8 cellular contexts compared by ENCODE assay signal in genomic region chr12:122265931-122266771, GRCh38. TPM values are rescaled to one million over a fixed set of nuclear protein-coding genes. Genes with fewer than 3 reads are reported as not detected.
DNase-seq lines count a peak whose midpoint lies in the region; ATAC-seq, FAIRE-seq and TF ChIP-seq lines count a peak whose summit lies in the region.

Gene VPS33A, minus strand, starts transcription at chr12:122266494. Its CDS starts 86 bp downstream, at chr12:122266408.

- peak within 1 kb of the TSS; percentile 97 for H3K4me3 Mint-ChIP-seq in WTC11

- TF ChIP-seq CTCF in WTC11 (IDR thresholded peaks at IDR 0.05) (no peak), bronchial epithelial cell (IDR thresholded peaks at IDR 0.05; ENCODE audit: insufficient read depth, low read length, severe bottlenecking) (no peak)

- DNase-seq in AG08395 (ENCODE audit: low spot score) (peak; percentile 97), NCI-H226 (peak; percentile 97), WTC11 (ENCODE audit: low spot score) (peak; percentile 97), bronchial epithelial cell (ENCODE audit: low read depth) (peak; percentile 93), iPS-NIHi11 (ENCODE audit: low spot score) (peak; percentile 98)

- peak; percentile 88 for TF ChIP-seq POLR2A in GM18951 (IDR thresholded peaks at IDR 0.05; ENCODE audit: extremely low read depth, insufficient read depth, insufficient read length)

- in situ Hi-C loops in GM18951 (cut with MboI; ENCODE audit: low sequenced_read_pairs, unreplicated experiment), result no loop called here

- H3K4me1 Mint-ChIP-seq in WTC11, result 0 out of 2 replicates have a peak, but pooled peaks cover 3% of the 10 kb centered on the region

- peaks cover 2% of the 10 kb centered on the region for H3K36me3 ChIP-seq in bronchial epithelial cell (ENCODE audit: control insufficient read depth, insufficient read depth, low read length)

- CTCF ChIA-PET in WTC11 (lab: Charles Lee), result interaction anchor here (0.5 to 1.1 kb wide), 5 partner anchors 40 to 135 kb away, joined by 3 to 4 read pairs (median 3); no protein-coding TSS in a partner anchor

- FAIRE-seq in bronchial epithelial cell (lab: Jason Lieb, UNC), result no peak

- no peaks in the 10 kb centered on the region for H3K27me3 ChIP-seq in bronchial epithelial cell (ENCODE audit: control insufficient read depth, insufficient read depth, low read length)

- ATAC-seq in HG03175 (IDR thresholded peaks at IDR 0.05; ENCODE audit: unreplicated experiment) (peak; percentile 88), WTC11 (peak; percentile 94)

- peak within 1 kb of the TSS; percentile 92 for H3K4me3 ChIP-seq in bronchial epithelial cell (ENCODE audit: low read depth, low read length)
- peak within 1 kb of the TSS; percentile 65 to 98 (median 85) for H3K4me3 ChIP-seq in skin epidermis

- H3K27ac Mint-ChIP-seq in WTC11, result peak within 1 kb of the TSS; percentile 100

- POLR2A ChIA-PET in WTC11 (lab: Charles Lee), result interaction anchor here (0.7 to 0.9 kb wide), 4 partner anchors 40 to 554 kb away, joined by 3 to 5 read pairs (median 4); partner anchors contain the start of genes DIABLO and TMEM120B

- peaks cover 3% of the 10 kb centered on the region; the same call in 1 of the 2 replicates for H3K27me3 Mint-ChIP-seq in WTC11 (ENCODE audit: low read depth)

- no peaks in the 10 kb centered on the region for H3K9me3 Mint-ChIP-seq in WTC11

- peak within 1 kb of the TSS; percentile 64 to 94 (median 88) for H3K27ac ChIP-seq in skin epidermis

- H3K36me3 Mint-ChIP-seq in WTC11, result peaks cover 13% of the 10 kb centered on the region

TF ChIP-seq in WTC11, 78 proteins besides CTCF, POLR2A, EP300 and RAD21 (continues in another document):
- no peak for TF ChIP-seq HMGA2 (CRISPR knock-in tag; IDR thresholded peaks at IDR 0.05)
- TF ChIP-seq, protein P1, sequence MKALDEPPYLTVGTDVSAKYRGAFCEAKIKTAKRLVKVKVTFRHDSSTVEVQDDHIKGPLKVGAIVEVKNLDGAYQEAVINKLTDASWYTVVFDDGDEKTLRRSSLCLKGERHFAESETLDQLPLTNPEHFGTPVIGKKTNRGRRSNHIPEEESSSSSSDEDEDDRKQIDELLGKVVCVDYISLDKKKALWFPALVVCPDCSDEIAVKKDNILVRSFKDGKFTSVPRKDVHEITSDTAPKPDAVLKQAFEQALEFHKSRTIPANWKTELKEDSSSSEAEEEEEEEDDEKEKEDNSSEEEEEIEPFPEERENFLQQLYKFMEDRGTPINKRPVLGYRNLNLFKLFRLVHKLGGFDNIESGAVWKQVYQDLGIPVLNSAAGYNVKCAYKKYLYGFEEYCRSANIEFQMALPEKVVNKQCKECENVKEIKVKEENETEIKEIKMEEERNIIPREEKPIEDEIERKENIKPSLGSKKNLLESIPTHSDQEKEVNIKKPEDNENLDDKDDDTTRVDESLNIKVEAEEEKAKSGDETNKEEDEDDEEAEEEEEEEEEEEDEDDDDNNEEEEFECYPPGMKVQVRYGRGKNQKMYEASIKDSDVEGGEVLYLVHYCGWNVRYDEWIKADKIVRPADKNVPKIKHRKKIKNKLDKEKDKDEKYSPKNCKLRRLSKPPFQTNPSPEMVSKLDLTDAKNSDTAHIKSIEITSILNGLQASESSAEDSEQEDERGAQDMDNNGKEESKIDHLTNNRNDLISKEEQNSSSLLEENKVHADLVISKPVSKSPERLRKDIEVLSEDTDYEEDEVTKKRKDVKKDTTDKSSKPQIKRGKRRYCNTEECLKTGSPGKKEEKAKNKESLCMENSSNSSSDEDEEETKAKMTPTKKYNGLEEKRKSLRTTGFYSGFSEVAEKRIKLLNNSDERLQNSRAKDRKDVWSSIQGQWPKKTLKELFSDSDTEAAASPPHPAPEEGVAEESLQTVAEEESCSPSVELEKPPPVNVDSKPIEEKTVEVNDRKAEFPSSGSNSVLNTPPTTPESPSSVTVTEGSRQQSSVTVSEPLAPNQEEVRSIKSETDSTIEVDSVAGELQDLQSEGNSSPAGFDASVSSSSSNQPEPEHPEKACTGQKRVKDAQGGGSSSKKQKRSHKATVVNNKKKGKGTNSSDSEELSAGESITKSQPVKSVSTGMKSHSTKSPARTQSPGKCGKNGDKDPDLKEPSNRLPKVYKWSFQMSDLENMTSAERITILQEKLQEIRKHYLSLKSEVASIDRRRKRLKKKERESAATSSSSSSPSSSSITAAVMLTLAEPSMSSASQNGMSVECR (CRISPR knock-in tag; IDR thresholded peaks at IDR 0.05; ENCODE audit: borderline replicate concordance), result peak; percentile 87; the same call in 1 of the 2 replicates
- TF ChIP-seq ERG (CRISPR knock-in tag; IDR thresholded peaks at IDR 0.05), result no peak
- TF ChIP-seq, protein P2, sequence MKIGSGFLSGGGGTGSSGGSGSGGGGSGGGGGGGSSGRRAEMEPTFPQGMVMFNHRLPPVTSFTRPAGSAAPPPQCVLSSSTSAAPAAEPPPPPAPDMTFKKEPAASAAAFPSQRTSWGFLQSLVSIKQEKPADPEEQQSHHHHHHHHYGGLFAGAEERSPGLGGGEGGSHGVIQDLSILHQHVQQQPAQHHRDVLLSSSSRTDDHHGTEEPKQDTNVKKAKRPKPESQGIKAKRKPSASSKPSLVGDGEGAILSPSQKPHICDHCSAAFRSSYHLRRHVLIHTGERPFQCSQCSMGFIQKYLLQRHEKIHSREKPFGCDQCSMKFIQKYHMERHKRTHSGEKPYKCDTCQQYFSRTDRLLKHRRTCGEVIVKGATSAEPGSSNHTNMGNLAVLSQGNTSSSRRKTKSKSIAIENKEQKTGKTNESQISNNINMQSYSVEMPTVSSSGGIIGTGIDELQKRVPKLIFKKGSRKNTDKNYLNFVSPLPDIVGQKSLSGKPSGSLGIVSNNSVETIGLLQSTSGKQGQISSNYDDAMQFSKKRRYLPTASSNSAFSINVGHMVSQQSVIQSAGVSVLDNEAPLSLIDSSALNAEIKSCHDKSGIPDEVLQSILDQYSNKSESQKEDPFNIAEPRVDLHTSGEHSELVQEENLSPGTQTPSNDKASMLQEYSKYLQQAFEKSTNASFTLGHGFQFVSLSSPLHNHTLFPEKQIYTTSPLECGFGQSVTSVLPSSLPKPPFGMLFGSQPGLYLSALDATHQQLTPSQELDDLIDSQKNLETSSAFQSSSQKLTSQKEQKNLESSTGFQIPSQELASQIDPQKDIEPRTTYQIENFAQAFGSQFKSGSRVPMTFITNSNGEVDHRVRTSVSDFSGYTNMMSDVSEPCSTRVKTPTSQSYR (CRISPR knock-in tag; IDR thresholded peaks at IDR 0.05), result no peak; the same call in 1 of the 2 replicates
- TF ChIP-seq, protein P3, sequence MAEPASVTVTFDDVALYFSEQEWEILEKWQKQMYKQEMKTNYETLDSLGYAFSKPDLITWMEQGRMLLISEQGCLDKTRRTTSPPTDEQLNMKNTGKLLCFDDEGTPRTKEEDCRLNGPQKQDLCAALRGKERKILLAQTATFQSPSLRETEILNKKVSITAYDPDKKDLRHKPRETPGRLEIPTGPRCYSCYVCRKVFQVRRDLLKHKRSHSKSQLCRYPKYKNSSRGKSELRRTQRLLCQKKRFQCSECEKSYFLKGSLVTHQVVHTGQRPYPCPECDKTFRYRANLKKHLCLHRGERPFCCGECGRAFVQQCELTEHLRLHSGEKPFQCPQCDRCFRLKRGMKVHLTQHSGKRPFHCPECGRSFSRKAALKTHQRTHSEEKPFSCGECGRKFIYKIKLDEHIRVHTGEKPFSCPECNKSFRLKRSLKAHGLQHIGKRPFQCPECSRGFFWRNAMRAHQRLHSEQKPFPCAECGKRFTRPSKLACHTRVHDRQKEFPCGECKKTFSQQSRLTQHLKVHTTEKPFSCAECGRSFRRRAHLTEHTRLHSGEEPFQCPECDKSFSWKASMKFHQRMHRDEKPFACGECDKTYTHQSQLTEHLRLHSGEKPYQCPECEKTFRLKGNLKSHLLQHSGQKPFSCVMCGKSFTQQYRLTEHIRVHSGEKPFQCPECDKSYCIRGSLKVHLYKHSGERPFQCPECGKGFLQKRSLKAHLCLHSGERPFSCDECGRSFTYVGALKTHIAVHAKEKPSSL (CRISPR knock-in tag; conservative IDR thresholded peaks at IDR 0.05), result 0 out of 2 replicates have a peak, but pooled peaks have one; percentile 35
- TF ChIP-seq, protein P4, sequence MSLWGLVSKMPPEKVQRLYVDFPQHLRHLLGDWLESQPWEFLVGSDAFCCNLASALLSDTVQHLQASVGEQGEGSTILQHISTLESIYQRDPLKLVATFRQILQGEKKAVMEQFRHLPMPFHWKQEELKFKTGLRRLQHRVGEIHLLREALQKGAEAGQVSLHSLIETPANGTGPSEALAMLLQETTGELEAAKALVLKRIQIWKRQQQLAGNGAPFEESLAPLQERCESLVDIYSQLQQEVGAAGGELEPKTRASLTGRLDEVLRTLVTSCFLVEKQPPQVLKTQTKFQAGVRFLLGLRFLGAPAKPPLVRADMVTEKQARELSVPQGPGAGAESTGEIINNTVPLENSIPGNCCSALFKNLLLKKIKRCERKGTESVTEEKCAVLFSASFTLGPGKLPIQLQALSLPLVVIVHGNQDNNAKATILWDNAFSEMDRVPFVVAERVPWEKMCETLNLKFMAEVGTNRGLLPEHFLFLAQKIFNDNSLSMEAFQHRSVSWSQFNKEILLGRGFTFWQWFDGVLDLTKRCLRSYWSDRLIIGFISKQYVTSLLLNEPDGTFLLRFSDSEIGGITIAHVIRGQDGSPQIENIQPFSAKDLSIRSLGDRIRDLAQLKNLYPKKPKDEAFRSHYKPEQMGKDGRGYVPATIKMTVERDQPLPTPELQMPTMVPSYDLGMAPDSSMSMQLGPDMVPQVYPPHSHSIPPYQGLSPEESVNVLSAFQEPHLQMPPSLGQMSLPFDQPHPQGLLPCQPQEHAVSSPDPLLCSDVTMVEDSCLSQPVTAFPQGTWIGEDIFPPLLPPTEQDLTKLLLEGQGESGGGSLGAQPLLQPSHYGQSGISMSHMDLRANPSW (CRISPR knock-in tag; conservative IDR thresholded peaks at IDR 0.05; ENCODE audit: low read depth), result no peak
- TF ChIP-seq JUN (CRISPR knock-in tag; IDR thresholded peaks at IDR 0.05), result peak; percentile 32; the same call in 1 of the 2 replicates
- no peak; the same call in 1 of the 2 replicates for TF ChIP-seq SMAD3 (CRISPR knock-in tag; IDR thresholded peaks at IDR 0.05; ENCODE audit: borderline replicate concordance)

RNA-seq across cellular contexts. Expression of gene VPS33A, which starts in this region (rescaled TPM):
- 34.1 to 37.6 TPM (median 35.3 TPM) in 3 replicates for total RNA-seq in WTC11 (2021)
- 17.1 and 23.8 TPM in 2 replicates for total RNA-seq in bronchial epithelial cell

Comparison
In these comparisons a context has a peak if more than half of its experiments do, and no peak if none do; other contexts are left out.
1. Peak in every context shown above with its lines: DNase-seq, ATAC-seq, H3K4me3 ChIP-seq and H3K27ac ChIP-seq.